ENCODE assay signal across 8 cellular contexts in genomic region chr12:100987552-100988277, GRCh38.
DNase-seq lines count a peak whose midpoint lies in the region; TF ChIP-seq lines count a peak whose summit lies in the region.

No MANE protein-coding gene starts in this region.

- H3K36me3 ChIP-seq in ACC112 (ENCODE audit: insufficient read depth, low read length), result no peaks in the 10 kb centered on the region
- no peaks in the 10 kb centered on the region for H3K36me3 ChIP-seq in HAP-1 (replicated peaks)

- TF ChIP-seq RAD21 in Ishikawa (IDR thresholded peaks at IDR 0.05; ENCODE audit: low read depth), result peak; percentile 36; the same call in 1 of the 2 replicates

- H3K27me3 ChIP-seq in ACC112 (ENCODE audit: insufficient read depth, low read length) (no peaks in the 10 kb centered on the region), HAP-1 (ENCODE audit: low read depth) (no peaks in the 10 kb centered on the region)

- H3K4me3 ChIP-seq in ACC112 (ENCODE audit: low read depth, low read length) (no peak overlapping the region), HAP-1 (no peak overlapping the region)

- H3K27ac ChIP-seq in ACC112 (ENCODE audit: low read depth, low read length) (no peak overlapping the region), VCaP (no peak overlapping the region)

- TF ChIP-seq CTCF in GM12873 (IDR thresholded peaks at IDR 0.05; ENCODE audit: insufficient read depth, low read depth, low read length, missing control alignments) (peak; percentile 71), VCaP (conservative IDR thresholded peaks at IDR 0.05) (peak; percentile 59)

- in situ Hi-C loops in HAP-1 (cut with MboI; ENCODE audit: low sequenced_read_pairs), result no loop called here

- DNase-seq in HAP-1 (ENCODE audit: low spot score in 2 of 2) (peak; percentile 34 to 63), left kidney (ENCODE audit: low read depth, low spot score) (peak; percentile 87), NCI-H1092 (lab: John Stamatoyannopoulos, UW) (no peak), NCI-H187 treated with DMSO at 0.1 percent for 48 hours (lab: John Stamatoyannopoulos, UW) (no peak)

- H3K79me2 ChIP-seq in ACC112 (ENCODE audit: control insufficient read depth, insufficient read depth, low read length, unreplicated experiment), result no peaks in the 10 kb centered on the region

- no peak for TF ChIP-seq EP300 in Ishikawa (IDR thresholded peaks at IDR 0.05; ENCODE audit: borderline replicate concordance)

- peak overlapping the region; percentile 46 for H2AFZ ChIP-seq in ACC112 (ENCODE audit: low read length, unreplicated experiment)

- peaks cover 13% of the 10 kb centered on the region for H3K4me1 ChIP-seq in ACC112 (ENCODE audit: control insufficient read depth, insufficient read depth, low read length, unreplicated experiment)
- H3K4me1 ChIP-seq in HAP-1, result peaks cover 10% of the 10 kb centered on the region

- no peaks in the 10 kb centered on the region for H3K9me3 ChIP-seq in HAP-1

TF ChIP-seq in Ishikawa, 13 proteins besides CTCF, POLR2A, EP300 and RAD21:
- no peak for TF ChIP-seq YY1 (IDR thresholded peaks at IDR 0.05; ENCODE audit: low read depth)

Comparison
In these comparisons a context has a peak if more than half of its experiments do, and no peak if none do; other contexts are left out.
1. DNase-seq: peak in HAP-1 (2 of 2) and left kidney (single experiment); none in NCI-H1092 (single experiment) and NCI-H187 treated with DMSO at 0.1 percent for 48 hours (single experiment).